In the genomic region with DNA sequence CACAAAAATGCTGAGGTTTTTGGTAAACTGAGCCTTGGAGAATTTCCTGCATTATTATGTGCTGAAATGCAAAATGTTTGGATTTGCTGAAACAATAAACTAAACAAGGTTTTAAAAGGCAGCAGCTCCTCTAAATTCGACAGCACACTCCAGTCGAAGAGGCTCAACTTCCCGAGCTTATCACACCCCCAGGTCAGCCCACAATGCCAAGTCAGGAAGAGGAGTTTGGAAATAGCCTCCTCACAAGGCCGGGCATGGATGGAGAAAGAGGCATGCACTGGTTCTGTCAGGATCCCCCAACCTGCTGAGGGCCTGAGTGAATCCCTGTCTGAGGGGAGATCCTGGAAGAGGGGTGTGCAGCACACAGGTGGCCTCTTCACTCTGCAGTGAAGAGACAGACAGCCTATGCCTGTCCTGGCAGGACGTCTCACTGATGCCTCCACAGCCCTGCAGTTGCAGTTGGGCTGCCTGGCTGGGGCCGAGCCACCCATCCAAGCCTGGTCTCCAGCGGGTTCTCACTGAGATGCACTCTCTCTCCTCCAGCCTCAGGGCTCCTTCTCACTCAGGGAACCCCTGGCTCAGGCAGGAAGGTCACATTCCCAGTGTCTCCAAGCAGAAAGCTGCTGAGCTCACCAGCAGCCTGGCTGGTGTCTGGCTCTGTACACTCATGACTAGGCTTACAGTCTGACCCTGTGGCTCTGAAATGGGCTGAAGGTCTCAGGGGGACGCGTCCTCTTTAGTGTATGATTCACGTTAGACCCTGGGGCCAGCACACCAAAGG, we compare ENCODE assay signal across 14 cellular contexts. TPM values are rescaled to one million over a fixed set of nuclear protein-coding genes. Genes with fewer than 3 reads are reported as not detected.
DNase-seq lines count a peak whose midpoint lies in the region; ATAC-seq and TF ChIP-seq lines count a peak whose summit lies in the region.
"Not testable (repeated sequence)": the region's sequence is repeated elsewhere in the genome, so short reads cannot be mapped to it uniquely, and the experiment has no call there.
"Had no signal": no experiment of that assay in that cellular context is flagged by ENCODE, and none has a peak within 500 bp of the region (broad histone marks: within the 10 kb centered on the region; RNA-seq: fewer than 3 reads in every experiment).

No MANE protein-coding gene starts in this region.

- H3K36me3 Mint-ChIP-seq in CD8-positive, alpha-beta T cell, result peaks cover 90% of the 10 kb centered on the region
- peaks cover 30% of the 10 kb centered on the region for H3K36me3 Mint-ChIP-seq in activated T-helper 1 cell treated with anti-CD3 and anti-CD28 coated beads, Interleukin-12 subunit alpha, Interleukin-12 subunit beta, Interleukin-2, Interleukin-4 antibody, amounts not matched to agents 30 ng/mL and 10 ng/mL and 1 ng/mL, durations not matched to agents 14 hours and 24 hours and 36 hours (ENCODE audit: low read depth)

- peak in 2 of 7 experiments; percentile 6 to 23 for DNase-seq in CD8-positive, alpha-beta T cell
- DNase-seq in activated CD4-positive, CD25-positive, alpha-beta regulatory T cell treated with anti-CD3 and anti-CD28 coated beads, Interleukin-2, amount 50 U/mL, for 72 hours, result peak; percentile 21
- DNase-seq in activated T-helper 1 cell treated with anti-CD3 and anti-CD28 coated beads, Interleukin-12 subunit alpha, Interleukin-12 subunit beta, Interleukin-2, Interleukin-4 antibody, amounts not matched to agents 30 ng/mL and 10 ng/mL and 1 ng/mL, durations not matched to agents 14 hours and 24 hours and 36 hours (ENCODE audit: low spot score), result not testable (repeated sequence)
- peak; percentile 14 for DNase-seq in coronary artery (ENCODE audit: low spot score)
- DNase-seq in right atrium auricular region (ENCODE audit: low spot score), result peak; percentile 9
- DNase-seq in omental fat pad (ENCODE audit: low spot score), result peak; percentile 19
- DNase-seq in stomach, result peak; percentile 8

- H3K36me3 ChIP-seq in CD8-positive, alpha-beta T cell (ENCODE audit: insufficient read depth, low read length), result peaks cover 14% of the 10 kb centered on the region
- not testable (repeated sequence) for H3K36me3 ChIP-seq in right atrium auricular region, stomach

- H3K4me1 Mint-ChIP-seq in CD8-positive, alpha-beta T cell (ENCODE audit: low read depth), result peaks cover 29% of the 10 kb centered on the region
- H3K4me1 Mint-ChIP-seq in activated T-helper 1 cell treated with anti-CD3 and anti-CD28 coated beads, Interleukin-12 subunit alpha, Interleukin-12 subunit beta, Interleukin-2, Interleukin-4 antibody, amounts not matched to agents 30 ng/mL and 10 ng/mL and 1 ng/mL, durations not matched to agents 14 hours and 24 hours and 36 hours (ENCODE audit: low read depth), result peaks cover 13% of the 10 kb centered on the region

- H3K9me3 Mint-ChIP-seq in CD8-positive, alpha-beta T cell, result peaks cover 21% of the 10 kb centered on the region
- H3K9me3 Mint-ChIP-seq in activated T-helper 1 cell treated with anti-CD3 and anti-CD28 coated beads, Interleukin-12 subunit alpha, Interleukin-12 subunit beta, Interleukin-2, Interleukin-4 antibody, amounts not matched to agents 30 ng/mL and 10 ng/mL and 1 ng/mL, durations not matched to agents 14 hours and 24 hours and 36 hours, result peaks cover 19% of the 10 kb centered on the region

- H3K27me3 ChIP-seq in CD8-positive, alpha-beta T cell (ENCODE audit: insufficient read depth, low read length); right atrium auricular region; stomach: not testable (repeated sequence)

- POLR2A ChIA-PET in CD8-positive, alpha-beta T cell (lab: Charles Lee), result not testable (repeated sequence)

- TF ChIP-seq EP300 in stomach (IDR thresholded peaks at IDR 0.05), result not testable (repeated sequence)

- CTCF ChIA-PET in CD8-positive, alpha-beta T cell (lab: Charles Lee), result interaction anchor here (1.3 kb wide), 1 partner anchor 10 kb away, joined by 4 read pairs; no protein-coding TSS in a partner anchor

- TF ChIP-seq POLR2A in stomach (IDR thresholded peaks at IDR 0.05), result not testable (repeated sequence)

- H3K27ac Mint-ChIP-seq in CD8-positive, alpha-beta T cell, result peak overlapping the region; percentile 41
- H3K27ac Mint-ChIP-seq in activated T-helper 1 cell treated with anti-CD3 and anti-CD28 coated beads, Interleukin-12 subunit alpha, Interleukin-12 subunit beta, Interleukin-2, Interleukin-4 antibody, amounts not matched to agents 30 ng/mL and 10 ng/mL and 1 ng/mL, durations not matched to agents 14 hours and 24 hours and 36 hours, result peak overlapping the region; percentile 55

- H3K9me3 ChIP-seq in CD8-positive, alpha-beta T cell (ENCODE audit: low read length); stomach: not testable (repeated sequence)
- peaks cover 0 to 13% of the 10 kb centered on the region in 2 donors for H3K9me3 ChIP-seq in right atrium auricular region

- not testable (repeated sequence) for H3K27me3 Mint-ChIP-seq in CD8-positive, alpha-beta T cell (ENCODE audit: low read depth); activated T-helper 1 cell treated with anti-CD3 and anti-CD28 coated beads, Interleukin-12 subunit alpha, Interleukin-12 subunit beta, Interleukin-2, Interleukin-4 antibody, amounts not matched to agents 30 ng/mL and 10 ng/mL and 1 ng/mL, durations not matched to agents 14 hours and 24 hours and 36 hours (ENCODE audit: insufficient read depth)

- H3K4me1 ChIP-seq in CD8-positive, alpha-beta T cell (ENCODE audit: insufficient read depth, low read length); right atrium auricular region; stomach: not testable (repeated sequence)

- WGBS in stomach, 5 donors, result 85 to 90% (median 88%) methylated on average over 7 to 10 of the region's 10 CpGs

- not testable (repeated sequence) for H3K27ac ChIP-seq in CD8-positive, alpha-beta T cell (ENCODE audit: low read depth, low read length); coronary artery; right atrium auricular region; stomach

- intact Hi-C loops in CD8-positive, alpha-beta T cell (cut with DNase I, micrococcal nuclease); activated T-helper 1 cell treated with anti-CD3 and anti-CD28 coated beads, Interleukin-12 subunit alpha, Interleukin-12 subunit beta, Interleukin-2, Interleukin-4 antibody, amounts not matched to agents 30 ng/mL and 10 ng/mL and 1 ng/mL, durations not matched to agents 14 hours and 24 hours and 36 hours (cut with micrococcal nuclease); stomach (cut with DNase I; ENCODE audit: low total_unique reads): not testable (repeated sequence)

- H3K4me3 ChIP-seq in CD8-positive, alpha-beta T cell (ENCODE audit: low read depth, low read length); coronary artery; right atrium auricular region; stomach: not testable (repeated sequence)

- not testable (repeated sequence) for TF ChIP-seq CTCF in CD8-positive, alpha-beta T cell (IDR thresholded peaks at IDR 0.05); coronary artery (IDR thresholded peaks at IDR 0.05); right atrium auricular region (IDR thresholded peaks at IDR 0.05); omental fat pad (IDR thresholded peaks at IDR 0.05); stomach (IDR thresholded peaks at IDR 0.05)

- ATAC-seq in CD8-positive, alpha-beta T cell; omental fat pad (ENCODE audit: low FRiP score): not testable (repeated sequence)

- not testable (repeated sequence) for H3K4me3 Mint-ChIP-seq in CD8-positive, alpha-beta T cell; activated T-helper 1 cell treated with anti-CD3 and anti-CD28 coated beads, Interleukin-12 subunit alpha, Interleukin-12 subunit beta, Interleukin-2, Interleukin-4 antibody, amounts not matched to agents 30 ng/mL and 10 ng/mL and 1 ng/mL, durations not matched to agents 14 hours and 24 hours and 36 hours

RNA-seq across cellular contexts. Expression of gene ANTXRL, which starts 40.2 kb away (rescaled TPM):
- not detected for total RNA-seq in CD8-positive, alpha-beta T cell
- total RNA-seq in activated T-helper 1 cell treated with anti-CD3 and anti-CD28 coated beads, Interleukin-12 subunit alpha, Interleukin-12 subunit beta, Interleukin-2, Interleukin-4 antibody, amounts not matched to agents 30 ng/mL and 10 ng/mL and 1 ng/mL, durations not matched to agents 14 hours and 24 hours and 36 hours, result not detected in 2 replicates
- total RNA-seq in right atrium auricular region (not detected), omental fat pad (not detected), stomach (not detected)
- not detected for polyA plus RNA-seq in stomach
- total RNA-seq: CD8-positive, alpha-beta memory T cell; GM23338; HepG2; HFFc6; K562; M059J had no signal
- polyA plus RNA-seq: AG04450; CD8-positive, alpha-beta memory T cell; GM23338; HepG2; K562 had no signal
